Comparison of ENCODE assay signal across 8 cellular contexts in genomic region chr2:239143858-239144712, GRCh38.
DNase-seq lines count a peak whose midpoint lies in the region; ATAC-seq and TF ChIP-seq lines count a peak whose summit lies in the region.

No MANE protein-coding gene starts in this region.

- no peak for DNase-seq in Right ventricle myocardium inferior (ENCODE audit: missing footprints)
- DNase-seq in cardiac septum (ENCODE audit: low spot score), result no peak
- DNase-seq in NCI-H345 treated with DMSO at 0.1 percent for 48 hours (lab: John Stamatoyannopoulos, UW; ENCODE audit: unreplicated experiment), result peak; percentile 18
- peak; percentile 69 for DNase-seq in astrocyte of the hippocampus (ENCODE audit: low read depth, low spot score)
- peak; percentile 22 for DNase-seq in iPS DF 4.7 (ENCODE audit: extremely low read depth, low spot score)
- DNase-seq in spleen, result peak; percentile 58
- no peak for DNase-seq in GF-D8 (lab: John Stamatoyannopoulos, UW)

- WGBS in spleen, 5 donors, result 81 to 88% (median 85%) methylated on average over 25 to 29 of the region's 29 CpGs

- ATAC-seq in Right ventricle myocardium inferior, result peak; percentile 67
- no peak for ATAC-seq in GM18517 (IDR thresholded peaks at IDR 0.05; ENCODE audit: unreplicated experiment)

- no peak overlapping the region for H3K4me3 ChIP-seq in spleen

- peaks cover 0 to 100% (median 58%) of the 10 kb centered on the region in 6 donors for H3K36me3 ChIP-seq in spleen

- intact Hi-C loops in Right ventricle myocardium inferior (cut with DNase I) (no loop called here), cardiac septum (cut with DNase I) (no loop called here), spleen (cut with DNase I; ENCODE audit: low total_unique reads) (no loop called here)

- H3K9me3 ChIP-seq in spleen, result no peaks in the 10 kb centered on the region

- H3K27ac ChIP-seq in spleen, result no peak overlapping the region

- no peaks in the 10 kb centered on the region for H3K4me1 ChIP-seq in spleen

- no peak for TF ChIP-seq POLR2A in spleen (IDR thresholded peaks at IDR 0.05)

- peak in 10 of 11 experiments; percentile 37 to 74 (median 65) for TF ChIP-seq CTCF in spleen (IDR thresholded peaks at IDR 0.05 in 8 of 11, conservative IDR thresholded peaks at IDR 0.05 in 3 of 11)

- no peaks in the 10 kb centered on the region for H3K27me3 ChIP-seq in spleen (replicated peaks in 1 of 7)

Comparison
In these comparisons a context has a peak if more than half of its experiments do, and no peak if none do; other contexts are left out.
1. DNase-seq: peak in NCI-H345 treated with DMSO at 0.1 percent for 48 hours (single experiment), astrocyte of the hippocampus (single experiment), iPS DF 4.7 (single experiment) and spleen (single experiment); none in Right ventricle myocardium inferior (single experiment), cardiac septum (single experiment) and GF-D8 (single experiment).